15 cellular contexts compared by ENCODE assay signal in the genomic region with DNA sequence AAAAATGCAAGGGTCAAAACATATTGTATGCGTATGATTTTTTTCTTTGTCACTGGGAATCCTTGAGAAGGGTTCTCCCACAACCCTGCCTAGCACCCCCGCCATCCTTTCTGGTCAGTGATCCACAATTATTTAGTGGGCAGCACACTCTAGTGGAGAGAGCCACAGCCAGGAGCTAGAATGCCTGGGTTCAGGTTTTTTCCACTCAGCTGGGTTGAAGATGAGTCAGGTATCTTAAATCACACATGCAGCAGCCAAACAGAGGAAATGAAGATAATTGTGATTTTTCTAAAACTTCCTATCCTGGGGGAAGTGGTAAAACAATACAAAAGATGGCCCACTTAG.
DNase-seq lines count a peak whose midpoint lies in the region; ATAC-seq and TF ChIP-seq lines count a peak whose summit lies in the region.
"Had no signal": no experiment of that assay in that cellular context is flagged by ENCODE, and none has a peak within 500 bp of the region (broad histone marks: within the 10 kb centered on the region; RNA-seq: fewer than 3 reads in every experiment).

No MANE protein-coding gene starts in this region.

- no peaks in the 10 kb centered on the region for H3K36me3 Mint-ChIP-seq in type B pancreatic cell

- no peak overlapping the region for H3K4me3 Mint-ChIP-seq in type B pancreatic cell

- no peak overlapping the region for H3K27ac Mint-ChIP-seq in type B pancreatic cell

- no peak overlapping the region for H3K4me3 ChIP-seq in epithelial cell of esophagus (ENCODE audit: low read length)
- H3K4me3 ChIP-seq: gastroesophageal sphincter, left ventricle myocardium inferior, thyroid gland had no signal

- ATAC-seq in HG03280 (IDR thresholded peaks at IDR 0.05; ENCODE audit: unreplicated experiment), result no peak
- no peak for ATAC-seq in GM21825 (IDR thresholded peaks at IDR 0.05; ENCODE audit: unreplicated experiment)
- no peak for ATAC-seq in HG02763 (IDR thresholded peaks at IDR 0.05; ENCODE audit: unreplicated experiment)
- ATAC-seq: gastroesophageal sphincter had no signal

- DNase-seq in NCI-H748 (lab: John Stamatoyannopoulos, UW; ENCODE audit: unreplicated experiment) (peak; percentile 57), NCI-H748 treated with DMSO at 0.1 percent for 48 hours (lab: John Stamatoyannopoulos, UW) (no peak), NCI-H526 (lab: John Stamatoyannopoulos, UW) (peak; percentile 57 to 77), epithelial cell of esophagus (ENCODE audit: low read depth) (no peak), type B pancreatic cell (ENCODE audit: extremely low spot score, unreplicated experiment) (no peak)
- DNase-seq: activated T-cell treated with anti-CD3 and anti-CD28 coated beads, Interleukin-2, amount 50 U/mL, for 1 hour; dermis blood vessel endothelial cell; DMS79; left ventricle myocardium inferior; NCI-H524 had no signal

- peaks cover 33% of the 10 kb centered on the region for H3K4me1 Mint-ChIP-seq in type B pancreatic cell (ENCODE audit: unreplicated experiment)

- peaks cover 3% of the 10 kb centered on the region for H3K9me3 Mint-ChIP-seq in type B pancreatic cell

- peaks cover 12% of the 10 kb centered on the region for H3K27me3 Mint-ChIP-seq in type B pancreatic cell

- TF ChIP-seq CTCF in epithelial cell of esophagus (IDR thresholded peaks at IDR 0.05; ENCODE audit: insufficient read depth, low read depth, low read length, missing control alignments) (peak; percentile 19), type B pancreatic cell (conservative IDR thresholded peaks at IDR 0.05) (peak; percentile 71)

Comparison
In these comparisons a context has a peak if more than half of its experiments do, and no peak if none do; other contexts are left out.
1. DNase-seq: peak in NCI-H748 (single experiment) and NCI-H526 (2 of 2); none in NCI-H748 treated with DMSO at 0.1 percent for 48 hours (single experiment), epithelial cell of esophagus (single experiment) and type B pancreatic cell (single experiment).